ENCODE assay signal across 15 cellular contexts in the genomic region with DNA sequence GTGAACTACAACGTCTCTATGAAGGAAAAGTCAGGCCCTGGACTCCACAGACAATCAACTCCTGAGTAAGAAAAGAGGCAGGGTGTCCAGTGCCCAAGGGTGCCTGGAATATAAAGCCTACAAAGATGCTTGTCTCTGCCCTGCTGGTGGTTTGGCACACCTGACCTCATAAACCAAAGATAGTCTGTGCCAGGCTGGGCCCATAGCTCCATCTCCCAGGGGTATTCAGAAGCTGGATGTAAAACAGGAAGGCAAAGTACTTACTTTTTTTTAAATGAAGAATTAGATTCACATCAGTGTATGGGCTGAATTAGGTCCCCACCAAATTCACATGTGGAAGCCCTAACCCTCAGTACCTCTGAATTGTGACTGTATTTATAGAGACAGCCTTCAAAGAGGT.
DNase-seq lines count a peak whose midpoint lies in the region; ATAC-seq and TF ChIP-seq lines count a peak whose summit lies in the region.
"Had no signal": no experiment of that assay in that cellular context is flagged by ENCODE, and none has a peak within 500 bp of the region (broad histone marks: within the 10 kb centered on the region; RNA-seq: fewer than 3 reads in every experiment).

No MANE protein-coding gene starts in this region.

- H3K4me2 ChIP-seq in BLaER1 treated with 17β-estradiol and CSF1 and Interleukin-3, amounts not matched to agents 10 nM and 100 nM, result peak overlapping the region; percentile 36 to 97 (median 67); a peak in 20 of 22 replicates

- H3K36me3 Mint-ChIP-seq in naive thymus-derived CD4-positive, alpha-beta T cell, result peaks cover 0 to 7% (median 0%) of the 10 kb centered on the region in 5 donors
- no peaks in the 10 kb centered on the region for H3K36me3 Mint-ChIP-seq in T-helper 2 cell treated with Interferon-gamma antibody and Interleukin-4, amounts not matched to agents 5 μg/mL and 100 μg/mL, for 36 hours (ENCODE audit: low read depth)

- CTCF ChIA-PET in naive thymus-derived CD4-positive, alpha-beta T cell (lab: Charles Lee), result interaction anchor here (0.7 kb wide), 1 partner anchor 65 kb away, joined by 3 read pairs; no protein-coding TSS in a partner anchor

- POLR2A ChIA-PET in naive thymus-derived CD4-positive, alpha-beta T cell (lab: Charles Lee), result interaction anchor here (1.2 kb wide), 1 partner anchor 67 kb away, joined by 4 read pairs; no protein-coding TSS in a partner anchor

- H3K27ac ChIP-seq in BLaER1 treated with 17β-estradiol and CSF1 and Interleukin-3, amounts not matched to agents 10 nM and 100 nM, result peak overlapping the region in 3 of 11 experiments; percentile 13 to 18 (median 17); a peak in 1 of 22 replicates
- no peak overlapping the region for H3K27ac ChIP-seq in naive thymus-derived CD4-positive, alpha-beta T cell (ENCODE audit: low read depth, low read length)
- peak overlapping the region; percentile 32 for H3K27ac ChIP-seq in skeletal muscle tissue (ENCODE audit: low read depth, low read length)

- peaks cover 0 to 2% (median 0%) of the 10 kb centered on the region in 5 donors for H3K27me3 Mint-ChIP-seq in naive thymus-derived CD4-positive, alpha-beta T cell
- H3K27me3 Mint-ChIP-seq in T-helper 2 cell treated with Interferon-gamma antibody and Interleukin-4, amounts not matched to agents 5 μg/mL and 100 μg/mL, for 36 hours (ENCODE audit: low read depth), result no peaks in the 10 kb centered on the region
- H3K27me3 Mint-ChIP-seq: IgD-negative memory B cell had no signal

- no peak overlapping the region for H3K4me3 Mint-ChIP-seq in naive thymus-derived CD4-positive, alpha-beta T cell
- H3K4me3 Mint-ChIP-seq in T-helper 2 cell treated with Interferon-gamma antibody and Interleukin-4, amounts not matched to agents 5 μg/mL and 100 μg/mL, for 36 hours, result no peak overlapping the region
- H3K4me3 Mint-ChIP-seq: H9 had no signal

- H3K4me3 ChIP-seq in BLaER1 treated with 17β-estradiol and CSF1 and Interleukin-3, amounts not matched to agents 10 nM and 100 nM, result no peak overlapping the region
- H3K4me3 ChIP-seq in NB4 (ENCODE audit: low read depth, low read length) (no peak overlapping the region), skeletal muscle tissue (ENCODE audit: low read length in 3 of 3) (no peak overlapping the region)
- H3K4me3 ChIP-seq in naive thymus-derived CD4-positive, alpha-beta T cell (ENCODE audit: low read length), result no peak overlapping the region

- peaks cover 69 to 91% (median 80%) of the 10 kb centered on the region in 10 experiments for H3K4me1 ChIP-seq in BLaER1 treated with 17β-estradiol and CSF1 and Interleukin-3, amounts not matched to agents 10 nM and 100 nM
- H3K4me1 ChIP-seq in naive thymus-derived CD4-positive, alpha-beta T cell (ENCODE audit: control insufficient read depth in 2 of 2, insufficient read depth in 2 of 2, low read length in 2 of 2), result peaks cover 12 to 27% of the 10 kb centered on the region in 2 donors
- H3K4me1 ChIP-seq in skeletal muscle tissue (ENCODE audit: control insufficient read depth in 3 of 3, insufficient read depth in 3 of 3, low read length in 3 of 3), result peaks cover 55 to 61% (median 58%) of the 10 kb centered on the region in 3 donors
- H3K4me1 ChIP-seq: BE2C had no signal

- no peak for ATAC-seq in naive thymus-derived CD4-positive, alpha-beta T cell
- ATAC-seq in GM21619 (IDR thresholded peaks at IDR 0.05; ENCODE audit: unreplicated experiment) (no peak), HG03457 (IDR thresholded peaks at IDR 0.05; ENCODE audit: unreplicated experiment) (no peak)

- H3K9ac ChIP-seq in BLaER1 treated with 17β-estradiol and CSF1 and Interleukin-3, amounts not matched to agents 10 nM and 100 nM, result no peak overlapping the region
- peak overlapping the region in 2 of 3 donors; percentile 30 to 45 for H3K9ac ChIP-seq in skeletal muscle tissue (ENCODE audit: low read depth in 1 of 3, low read length in 3 of 3)

- no peaks in the 10 kb centered on the region for H3K27me3 ChIP-seq in BLaER1 treated with 17β-estradiol and CSF1 and Interleukin-3, amounts not matched to agents 10 nM and 100 nM
- H3K27me3 ChIP-seq in naive thymus-derived CD4-positive, alpha-beta T cell (ENCODE audit: control insufficient read depth in 2 of 2, insufficient read depth in 2 of 2, low read length in 2 of 2), result no peaks in the 10 kb centered on the region
- no peaks in the 10 kb centered on the region for H3K27me3 ChIP-seq in skeletal muscle tissue (ENCODE audit: control insufficient read depth in 3 of 3, insufficient read depth in 3 of 3, low read length in 3 of 3)
- H3K27me3 ChIP-seq: BE2C had no signal

- H3K36me3 ChIP-seq in BLaER1 treated with 17β-estradiol and CSF1 and Interleukin-3, amounts not matched to agents 10 nM and 100 nM, result no peaks in the 10 kb centered on the region
- H3K36me3 ChIP-seq in naive thymus-derived CD4-positive, alpha-beta T cell (ENCODE audit: control insufficient read depth in 2 of 3, insufficient read depth in 3 of 3, low read length in 3 of 3), result no peaks in the 10 kb centered on the region
- no peaks in the 10 kb centered on the region for H3K36me3 ChIP-seq in skeletal muscle tissue (ENCODE audit: control insufficient read depth in 3 of 3, insufficient read depth in 3 of 3, low read length in 3 of 3)
- H3K36me3 ChIP-seq: BE2C had no signal

- H3K27ac Mint-ChIP-seq in naive thymus-derived CD4-positive, alpha-beta T cell, result peak overlapping the region in 7 of 9 donors; percentile 26 to 85 (median 48)
- no peak overlapping the region for H3K27ac Mint-ChIP-seq in T-helper 2 cell treated with Interferon-gamma antibody and Interleukin-4, amounts not matched to agents 5 μg/mL and 100 μg/mL, for 36 hours
- H3K27ac Mint-ChIP-seq: H9, IgD-negative memory B cell had no signal

- TF ChIP-seq POLR2A in NB4 (IDR thresholded peaks at IDR 0.05; ENCODE audit: extremely low read depth, insufficient read length), result no peak

- H3K4me1 Mint-ChIP-seq in naive thymus-derived CD4-positive, alpha-beta T cell, result peaks cover 10 to 68% (median 63%) of the 10 kb centered on the region in 7 donors
- H3K4me1 Mint-ChIP-seq in T-helper 2 cell treated with Interferon-gamma antibody and Interleukin-4, amounts not matched to agents 5 μg/mL and 100 μg/mL, for 36 hours (ENCODE audit: low read depth), result peaks cover 36% of the 10 kb centered on the region

- peak; percentile 27 for DNase-seq in NB4 (ENCODE audit: low read depth)
- DNase-seq in naive thymus-derived CD4-positive, alpha-beta T cell, result no peak
- no peak for DNase-seq in T-helper 2 cell treated with Interferon-gamma antibody and Interleukin-4, amounts not matched to agents 5 μg/mL and 100 μg/mL, for 36 hours (ENCODE audit: low spot score)
- DNase-seq: BE2C, DMS 273 treated with DMSO at 0.1 percent for 48 hours, H9, MV-4-11, NCI-H1436, NCI-H2029 treated with DMSO at 0.1 percent for 48 hours, SHP77 treated with DMSO at 0.1 percent for 48 hours had no signal

- peaks cover 0 to 3% (median 0%) of the 10 kb centered on the region in 11 donors for H3K9me3 Mint-ChIP-seq in naive thymus-derived CD4-positive, alpha-beta T cell
- H3K9me3 Mint-ChIP-seq in T-helper 2 cell treated with Interferon-gamma antibody and Interleukin-4, amounts not matched to agents 5 μg/mL and 100 μg/mL, for 36 hours, result no peaks in the 10 kb centered on the region
- H3K9me3 Mint-ChIP-seq: IgD-negative memory B cell had no signal

- H4K20me1 ChIP-seq in BLaER1 treated with 17β-estradiol and CSF1 and Interleukin-3, amounts not matched to agents 10 nM and 100 nM, result no peaks in the 10 kb centered on the region

- H3K9me3 ChIP-seq in BLaER1 treated with 17β-estradiol and CSF1 and Interleukin-3, amounts not matched to agents 10 nM and 100 nM (replicated peaks in 1 of 11), result no peaks in the 10 kb centered on the region
- H3K9me3 ChIP-seq in naive thymus-derived CD4-positive, alpha-beta T cell (ENCODE audit: control insufficient read depth in 2 of 3, low read length in 3 of 3), result no peaks in the 10 kb centered on the region
- H3K9me3 ChIP-seq in skeletal muscle tissue (ENCODE audit: control insufficient read depth in 3 of 3, low read length in 3 of 3), result no peaks in the 10 kb centered on the region
- H3K9me3 ChIP-seq: BE2C had no signal

- no peak for TF ChIP-seq CTCF in NB4 (IDR thresholded peaks at IDR 0.05; ENCODE audit: low read depth, low read length)

- intact Hi-C loops in naive thymus-derived CD4-positive, alpha-beta T cell (cut with micrococcal nuclease), result no loop called here

Comparison
In these comparisons a context has a peak if more than half of its experiments do, and no peak if none do; other contexts are left out.
1. H3K9ac ChIP-seq: peak in skeletal muscle tissue (2 of 3); none in BLaER1 treated with 17β-estradiol and CSF1 and Interleukin-3, amounts not matched to agents 10 nM and 100 nM (0 of 11).